Comparison of ENCODE assay signal across 10 cellular contexts in the genomic region with DNA sequence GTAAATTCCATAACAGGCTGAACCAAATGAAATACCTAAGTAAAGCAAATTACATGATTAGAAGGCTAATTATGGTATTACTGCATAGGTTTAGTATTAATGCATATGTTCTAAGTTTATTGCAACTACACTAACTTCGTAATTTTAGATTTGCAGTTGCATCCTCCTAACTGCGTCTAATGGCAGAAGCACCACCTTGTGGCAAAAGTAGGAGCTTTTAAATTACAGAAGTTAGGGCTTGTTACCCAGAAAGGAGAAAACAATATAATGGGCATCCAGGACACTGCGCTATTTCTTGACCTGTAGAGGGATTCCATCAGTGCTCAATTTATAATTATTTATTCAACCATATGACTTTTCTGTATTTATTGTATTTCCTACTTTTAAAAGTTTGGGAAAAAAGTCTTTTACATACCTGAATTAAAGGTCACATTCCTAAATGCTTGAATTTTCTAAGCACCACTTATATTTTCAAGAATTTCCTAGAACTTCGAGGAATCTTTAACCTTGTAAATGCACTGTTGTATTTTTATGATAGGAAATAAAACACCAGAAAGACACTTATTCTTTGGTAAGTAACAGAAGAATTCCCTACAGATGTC. TPM values are rescaled to one million over a fixed set of nuclear protein-coding genes. Genes with fewer than 3 reads are reported as not detected.
DNase-seq lines count a peak whose midpoint lies in the region; ATAC-seq and TF ChIP-seq lines count a peak whose summit lies in the region.
"Had no signal": no experiment of that assay in that cellular context is flagged by ENCODE, and none has a peak within 500 bp of the region (broad histone marks: within the 10 kb centered on the region; RNA-seq: fewer than 3 reads in every experiment).

No MANE protein-coding gene starts in this region.

- DNase-seq in NCI-H345 (lab: John Stamatoyannopoulos, UW) (peak; percentile 11), NCI-H345 treated with DMSO at 0.1 percent for 48 hours (lab: John Stamatoyannopoulos, UW; ENCODE audit: unreplicated experiment) (no peak), RWPE1 (ENCODE audit: low spot score) (no peak), foreskin fibroblast (peak; percentile 26 to 65), superior temporal gyrus (ENCODE audit: extremely low spot score) (peak; percentile 76), hepatic stellate cell (ENCODE audit: low spot score) (no peak)
- no peak for DNase-seq in CD8-positive, alpha-beta T cell
- DNase-seq: activated B cell treated with CpG ODN at 0.5 μM for 24 hours had no signal

- peaks cover 47% of the 10 kb centered on the region for H3K36me3 Mint-ChIP-seq in CD8-positive, alpha-beta T cell

- POLR2A ChIA-PET in RWPE1 (lab: Yijun Ruan, JAX; ENCODE audit: low non-redundant PET), result no interaction called here
- POLR2A ChIA-PET in CD8-positive, alpha-beta T cell (lab: Charles Lee), result no interaction called here

- H3K27ac Mint-ChIP-seq in CD8-positive, alpha-beta T cell, result no peak overlapping the region
- H3K27ac Mint-ChIP-seq: activated B cell treated with CpG ODN at 0.5 μM for 24 hours had no signal

- H3K4me3 Mint-ChIP-seq in CD8-positive, alpha-beta T cell, result no peak overlapping the region
- H3K4me3 Mint-ChIP-seq: activated B cell treated with CpG ODN at 0.5 μM for 24 hours had no signal

- no peaks in the 10 kb centered on the region for H3K9me3 ChIP-seq in CD8-positive, alpha-beta T cell (ENCODE audit: low read length)

- H3K4me3 ChIP-seq in foreskin fibroblast (ENCODE audit: low read depth in 1 of 2, low read length in 2 of 2), result no peak overlapping the region
- H3K4me3 ChIP-seq in CD8-positive, alpha-beta T cell (ENCODE audit: low read depth, low read length), result no peak overlapping the region

- no peaks in the 10 kb centered on the region for H3K9me3 Mint-ChIP-seq in CD8-positive, alpha-beta T cell
- H3K9me3 Mint-ChIP-seq: activated B cell treated with CpG ODN at 0.5 μM for 24 hours had no signal

- H3K27me3 ChIP-seq in CD8-positive, alpha-beta T cell (ENCODE audit: insufficient read depth, low read length), result no peaks in the 10 kb centered on the region

- H3K27me3 Mint-ChIP-seq in CD8-positive, alpha-beta T cell (ENCODE audit: low read depth), result no peaks in the 10 kb centered on the region
- H3K27me3 Mint-ChIP-seq: activated B cell treated with CpG ODN at 0.5 μM for 24 hours had no signal

- H3K4me1 ChIP-seq in CD8-positive, alpha-beta T cell (ENCODE audit: insufficient read depth, low read length), result no peaks in the 10 kb centered on the region

- no peaks in the 10 kb centered on the region for H3K4me1 Mint-ChIP-seq in CD8-positive, alpha-beta T cell (ENCODE audit: low read depth)
- H3K4me1 Mint-ChIP-seq: activated B cell treated with CpG ODN at 0.5 μM for 24 hours had no signal

- no peak for ATAC-seq in GM18907 (IDR thresholded peaks at IDR 0.05; ENCODE audit: unreplicated experiment)
- no peak for ATAC-seq in CD8-positive, alpha-beta T cell

- H3K36me3 ChIP-seq in CD8-positive, alpha-beta T cell (ENCODE audit: insufficient read depth, low read length), result no peaks in the 10 kb centered on the region

- CTCF ChIA-PET in RWPE1 (lab: Yijun Ruan, JAX), result interaction anchor here (0.6 to 1.2 kb wide), 6 partner anchors 223 to 522 kb away, joined by 3 to 16 read pairs (median 4); no protein-coding TSS in a partner anchor
- CTCF ChIA-PET in CD8-positive, alpha-beta T cell (lab: Charles Lee), result interaction anchor here (0.7 to 1.7 kb wide), 2 partner anchors 13 to 522 kb away, joined by 5 read pairs; no protein-coding TSS in a partner anchor

- peak; percentile 62 for TF ChIP-seq CTCF in RWPE1 (conservative IDR thresholded peaks at IDR 0.05; ENCODE audit: low read depth)
- peak; percentile 73 for TF ChIP-seq CTCF in foreskin fibroblast (IDR thresholded peaks at IDR 0.05; ENCODE audit: low read depth, low read length)
- no peak for TF ChIP-seq CTCF in CD8-positive, alpha-beta T cell (IDR thresholded peaks at IDR 0.05)

- intact Hi-C loops in CD8-positive, alpha-beta T cell (cut with DNase I, micrococcal nuclease), result loop anchor here in 1 of 2 experiments (5.0 kb wide), 1 partner anchor 520 kb away; no protein-coding TSS in a partner anchor

- H3K27ac ChIP-seq in RWPE1, result no peak overlapping the region
- no peak overlapping the region for H3K27ac ChIP-seq in CD8-positive, alpha-beta T cell (ENCODE audit: low read depth, low read length)

RNA-seq across cellular contexts. Expression of gene GPR83, which starts 16.3 kb away (rescaled TPM):
- total RNA-seq in CD8-positive, alpha-beta T cell, result under 1 TPM in 1 of 2 experiments, not detected in 1; 0.11 TPM
- total RNA-seq: pulmonary artery endothelial cell had no signal

Comparison
In these comparisons a context has a peak if more than half of its experiments do, and no peak if none do; other contexts are left out.
1. DNase-seq: peak in NCI-H345 (single experiment), foreskin fibroblast (2 of 2) and superior temporal gyrus (single experiment); none in NCI-H345 treated with DMSO at 0.1 percent for 48 hours (single experiment), RWPE1 (single experiment), hepatic stellate cell (single experiment) and CD8-positive, alpha-beta T cell (0 of 7).